Comparison of ENCODE assay signal across 10 cellular contexts in genomic region chr17:76683011-76683755, GRCh38. TPM values are rescaled to one million over a fixed set of nuclear protein-coding genes. Genes with fewer than 3 reads are reported as not detected.
DNase-seq lines count a peak whose midpoint lies in the region; ATAC-seq, FAIRE-seq and TF ChIP-seq lines count a peak whose summit lies in the region.
"Had no signal": no experiment of that assay in that cellular context is flagged by ENCODE, and none has a peak within 500 bp of the region (broad histone marks: within the 10 kb centered on the region; RNA-seq: fewer than 3 reads in every experiment).

No MANE protein-coding gene starts in this region.

- 0 out of 5 replicates have a peak, but pooled peaks of 1 of the 2 experiments have one; percentile 14 for TF ChIP-seq RAD21 in A549 (conservative IDR thresholded peaks at IDR 0.05 in 1 of 2, IDR thresholded peaks at IDR 0.05 in 1 of 2)

- H3K27me3 ChIP-seq in OCI-LY1 (ENCODE audit: insufficient read depth, low read length), result peaks cover 16% of the 10 kb centered on the region; the same call in 1 of the 2 replicates
- H3K27me3 ChIP-seq in gastroesophageal sphincter, result no peaks in the 10 kb centered on the region
- H3K27me3 ChIP-seq: body of pancreas had no signal

- H3K4me1 ChIP-seq in A549 (peaks cover 6% of the 10 kb centered on the region), OCI-LY1 (ENCODE audit: insufficient read depth, low read length, severe bottlenecking) (peaks cover 7% of the 10 kb centered on the region), gastroesophageal sphincter (peaks cover 14 to 76% (median 52%) of the 10 kb centered on the region in 3 donors)

- no peaks in the 10 kb centered on the region for H4K20me1 ChIP-seq in OCI-LY1 (ENCODE audit: insufficient read depth, low read length)

- H3K4me3 ChIP-seq in A549 (no peak overlapping the region), OCI-LY1 (ENCODE audit: low read depth, low read length, poor library complexity, severe bottlenecking) (no peak overlapping the region), gastroesophageal sphincter (no peak overlapping the region)
- H3K4me3 ChIP-seq: body of pancreas had no signal

- ATAC-seq in A549 (no peak), gastroesophageal sphincter (no peak)
- ATAC-seq: body of pancreas had no signal

- peak; percentile 12; the same call in 1 of the 3 replicates for TF ChIP-seq CTCF in A549 (IDR thresholded peaks at IDR 0.05)
- peak; percentile 63 for TF ChIP-seq CTCF in OCI-LY1 (IDR thresholded peaks at IDR 0.05; ENCODE audit: low read length)
- TF ChIP-seq CTCF in gastroesophageal sphincter (IDR thresholded peaks at IDR 0.05), result peak in 1 of 4 experiments; percentile 20

- H3K9ac ChIP-seq in OCI-LY1 (ENCODE audit: low read length), result no peak overlapping the region

- CTCF ChIA-PET in A549 (lab: Yijun Ruan, JAX), result interaction anchor here (1.3 to 20.1 kb wide), 10 partner anchors 8 to 166 kb away, joined by 3 to 456 read pairs (median 40); partner anchors contain the start of genes JMJD6, METTL23 and MXRA7

- WGBS in A549 (ENCODE audit: missing lambda C conversion rate), result 66% methylated on average over 18 of the region's 18 CpGs
- WGBS in gastroesophageal sphincter (ENCODE audit: low coverage in 1 of 2), 2 donors, result 47% methylated on average over 3 of the region's 18 CpGs; no CpG with 5 or more reads in 1 of the 2 donors

- no peak for FAIRE-seq in A549 (lab: Jason Lieb, UNC)

- no peaks in the 10 kb centered on the region for H3K9me2 ChIP-seq in OCI-LY1 (ENCODE audit: low read depth, low read length)

- no peaks in the 10 kb centered on the region for H3K79me2 ChIP-seq in OCI-LY1 (ENCODE audit: insufficient read depth, low read length)

- DNase-seq in A549 (ENCODE audit: low read depth in 1 of 2, low spot score in 1 of 2) (no peak), NCI-H2107 treated with DMSO at 0.1 percent for 48 hours (lab: John Stamatoyannopoulos, UW; ENCODE audit: unreplicated experiment) (no peak), HPDE6-E6E7 (ENCODE audit: extremely low spot score) (no peak)
- no peak for DNase-seq in activated effector memory CD4-positive, alpha-beta T cell treated with Interleukin-2 at 50 U/mL for 16 hours
- DNase-seq: body of pancreas, NCI-H1694 treated with DMSO at 0.1 percent for 48 hours, occipital lobe had no signal

- no peak overlapping the region for H2AFZ ChIP-seq in OCI-LY1 (ENCODE audit: low read length)

- TF ChIP-seq POLR2A in A549 (IDR thresholded peaks at IDR 0.05; ENCODE audit: low read length) (no peak), gastroesophageal sphincter (IDR thresholded peaks at IDR 0.05) (no peak)

- no peaks in the 10 kb centered on the region for H3K36me3 ChIP-seq in OCI-LY1 (ENCODE audit: insufficient read depth, low read length)
- peaks cover 0 to 62% of the 10 kb centered on the region in 2 donors for H3K36me3 ChIP-seq in gastroesophageal sphincter

- H3F3A ChIP-seq in OCI-LY1 (ENCODE audit: insufficient read depth, low read length), result no peaks in the 10 kb centered on the region

- no peak for TF ChIP-seq EP300 in A549 (IDR thresholded peaks at IDR 0.05)
- no peak for TF ChIP-seq EP300 in gastroesophageal sphincter (IDR thresholded peaks at IDR 0.05)

- H3K27ac ChIP-seq in A549 (no peak overlapping the region), OCI-LY1 (ENCODE audit: low read depth, low read length, poor library complexity, severe bottlenecking) (no peak overlapping the region), gastroesophageal sphincter (peak overlapping the region; percentile 5 to 93 (median 86))
- H3K27ac ChIP-seq: body of pancreas had no signal

- H3K4me2 ChIP-seq in A549 (no peak overlapping the region), OCI-LY1 (ENCODE audit: low read length) (no peak overlapping the region)

- no peaks in the 10 kb centered on the region for H3K9me3 ChIP-seq in A549
- H3K9me3 ChIP-seq in OCI-LY1 (ENCODE audit: low read length), result no peaks in the 10 kb centered on the region
- H3K9me3 ChIP-seq in gastroesophageal sphincter, result no peaks in the 10 kb centered on the region
- H3K9me3 ChIP-seq: body of pancreas had no signal

- POLR2A ChIA-PET in A549 (lab: Yijun Ruan, JAX), result no interaction called here

TF ChIP-seq in A549, 52 proteins besides CTCF, POLR2A, EP300 and RAD21:
- TF ChIP-seq REST (IDR thresholded peaks at IDR 0.05), result no peak
- no peak for TF ChIP-seq FOSB (CRISPR knock-in tag; IDR thresholded peaks at IDR 0.05)
- TF ChIP-seq FOXS1 (CRISPR knock-in tag; IDR thresholded peaks at IDR 0.05), result no peak
- TF ChIP-seq HMGXB4 (CRISPR knock-in tag; IDR thresholded peaks at IDR 0.05; ENCODE audit: borderline replicate concordance), result no peak
- TF ChIP-seq ZSCAN20 (CRISPR knock-in tag; IDR thresholded peaks at IDR 0.05), result no peak

RNA-seq across cellular contexts. Expression of gene MXRA7, which starts 27.6 kb away (rescaled TPM):
- polyA plus RNA-seq in A549 (2011; rRNA removed) (47.8 and 80.1 TPM in 2 replicates), A549 (2017; fragmentation: RNase III; extraction: RNeasy Plus Mini Kit Qiagen cat#74134 plus additional on column Dnase treatment) (48.6 to 59.2 TPM (median 57.2 TPM) in 3 replicates)
- 23.0 and 30.3 TPM in 2 replicates for polyA plus RNA-seq in A549 (2012; cell fraction: cytosol; rRNA removed)
- 7.5 and 12.8 TPM in 2 replicates for polyA plus RNA-seq in A549 (2012; cell fraction: nucleus; rRNA removed)
- 20.3 and 22.2 TPM in 2 replicates for polyA minus RNA-seq in A549 (2011; rRNA and poly(A)+ RNA removed)
- 100 to 1,000 TPM; 333 to 451 (median 412) TPM for total RNA-seq in gastroesophageal sphincter

RNA-seq across cellular contexts. Expression of gene ST6GALNAC1, which starts 39.6 kb away (rescaled TPM):
- 0.63 and 0.72 TPM in 2 replicates for polyA plus RNA-seq in A549 (2011; rRNA removed)
- polyA plus RNA-seq in A549 (2012; cell fraction: cytosol; rRNA removed), result 0.08 and 0.25 TPM in 2 replicates
- 0.05 and 0.11 TPM in 2 replicates for polyA plus RNA-seq in A549 (2012; cell fraction: nucleus; rRNA removed)
- 0.09 to 0.27 TPM (median 0.09 TPM) in 3 replicates for polyA plus RNA-seq in A549 (2017; fragmentation: RNase III; extraction: RNeasy Plus Mini Kit Qiagen cat#74134 plus additional on column Dnase treatment)
- polyA minus RNA-seq in A549 (2011; rRNA and poly(A)+ RNA removed), result 0.97 and 1.6 TPM in 2 replicates
- total RNA-seq in gastroesophageal sphincter, result 1 to 10 TPM in 3 of 4 donors, under 1 TPM in 1; 0.47 to 9.6 (median 3.7) TPM
- total RNA-seq: activated CD8-positive, alpha-beta memory T cell treated with anti-CD3 and anti-CD28 coated beads for 36 hours had no signal

RNA-seq across cellular contexts. Expression of gene JMJD6, which starts 43.2 kb away (rescaled TPM):
- 17.5 and 23.0 TPM in 2 replicates for polyA plus RNA-seq in A549 (2011; rRNA removed)
- polyA plus RNA-seq in A549 (2012; cell fraction: cytosol; rRNA removed), result 29.8 and 31.6 TPM in 2 replicates
- 38.6 and 43.7 TPM in 2 replicates for polyA plus RNA-seq in A549 (2012; cell fraction: nucleus; rRNA removed)
- polyA plus RNA-seq in A549 (2017; fragmentation: RNase III; extraction: RNeasy Plus Mini Kit Qiagen cat#74134 plus additional on column Dnase treatment), result 44.5 to 55.3 TPM (median 53.3 TPM) in 3 replicates
- polyA minus RNA-seq in A549 (2011; rRNA and poly(A)+ RNA removed), result 16.0 and 23.1 TPM in 2 replicates
- total RNA-seq in gastroesophageal sphincter, result 10 to 100 TPM; 39.0 to 53.8 (median 47.2) TPM

RNA-seq across cellular contexts. Expression of gene METTL23, which starts 43.5 kb away (rescaled TPM):
- 120 and 138 TPM in 2 replicates for polyA plus RNA-seq in A549 (2011; rRNA removed)
- 59.6 and 69.2 TPM in 2 replicates for polyA plus RNA-seq in A549 (2012; cell fraction: cytosol; rRNA removed)
- polyA plus RNA-seq in A549 (2012; cell fraction: nucleus; rRNA removed), result 52.8 and 61.7 TPM in 2 replicates
- polyA plus RNA-seq in A549 (2017; fragmentation: RNase III; extraction: RNeasy Plus Mini Kit Qiagen cat#74134 plus additional on column Dnase treatment), result 64.6 to 67.2 TPM (median 64.9 TPM) in 3 replicates
- polyA minus RNA-seq in A549 (2011; rRNA and poly(A)+ RNA removed), result 22.2 and 33.0 TPM in 2 replicates
- total RNA-seq in gastroesophageal sphincter, result 10 to 100 TPM; 19.2 to 52.6 (median 25.1) TPM

RNA-seq across cellular contexts. Expression of gene SRSF2, which starts 53.9 kb away (rescaled TPM):
- 348 and 412 TPM in 2 replicates for polyA plus RNA-seq in A549 (2011; rRNA removed)
- polyA plus RNA-seq in A549 (2012; cell fraction: cytosol; rRNA removed), result 457 and 705 TPM in 2 replicates
- polyA plus RNA-seq in A549 (2012; cell fraction: nucleus; rRNA removed), result 1,115 and 2,236 TPM in 2 replicates
- polyA plus RNA-seq in A549 (2017; fragmentation: RNase III; extraction: RNeasy Plus Mini Kit Qiagen cat#74134 plus additional on column Dnase treatment), result 338 to 342 TPM (median 340 TPM) in 3 replicates
- 111 and 119 TPM in 2 replicates for polyA minus RNA-seq in A549 (2011; rRNA and poly(A)+ RNA removed)
- 100 to 1,000 TPM; 106 to 194 (median 148) TPM for total RNA-seq in gastroesophageal sphincter

Comparison
In these comparisons a context has a peak if more than half of its experiments do, and no peak if none do; other contexts are left out.
1. H3K27ac ChIP-seq: peak in gastroesophageal sphincter (4 of 4); none in A549 (0 of 2) and OCI-LY1 (single experiment).